ENCODE assay signal across 25 cellular contexts in the genomic region with DNA sequence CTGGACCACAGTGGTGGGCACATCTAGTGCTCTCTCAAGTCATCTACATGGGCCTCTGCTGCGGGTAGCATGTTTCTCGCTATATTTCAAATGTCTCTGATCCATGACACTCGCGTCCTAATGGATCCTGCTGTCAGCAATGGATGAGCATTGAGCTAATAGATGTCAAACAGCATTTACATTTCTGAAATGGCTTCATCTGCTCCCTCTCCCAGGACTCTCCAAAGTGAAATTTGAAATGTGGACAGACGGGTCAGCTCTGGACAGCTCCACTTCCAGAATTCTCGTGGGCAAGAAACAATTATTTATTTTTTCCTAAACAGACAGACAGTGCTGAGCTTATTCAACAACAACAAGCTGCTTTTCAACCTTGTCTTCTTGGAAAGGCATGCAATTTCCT. TPM values are rescaled to one million over a fixed set of nuclear protein-coding genes. Genes with fewer than 3 reads are reported as not detected.
DNase-seq lines count a peak whose midpoint lies in the region; TF ChIP-seq lines count a peak whose summit lies in the region.
"Had no signal": no experiment of that assay in that cellular context is flagged by ENCODE, and none has a peak within 500 bp of the region (broad histone marks: within the 10 kb centered on the region; RNA-seq: fewer than 3 reads in every experiment).

No MANE protein-coding gene starts in this region.

- H3K27me3 ChIP-seq in osteoblast (ENCODE audit: insufficient read depth, low read length) = no peaks in the 10 kb centered on the region
- H3K27me3 ChIP-seq: BE2C, BLaER1 had no signal

- no peak overlapping the region for H3K27ac ChIP-seq in osteoblast (ENCODE audit: low read depth, low read length)
- H3K27ac ChIP-seq: BLaER1 had no signal

- no peaks in the 10 kb centered on the region for H3K9me3 ChIP-seq in osteoblast (ENCODE audit: low read depth, low read length)
- H3K9me3 ChIP-seq: BE2C, BLaER1 had no signal

- no peak overlapping the region for H3K4me3 Mint-ChIP-seq in glutamatergic neuron (ENCODE audit: unreplicated experiment)
- H3K4me3 Mint-ChIP-seq: CD14-positive monocyte; CD4-positive, alpha-beta memory T cell; CD4-positive, CD25-positive, alpha-beta regulatory T cell; CD8-positive, alpha-beta memory T cell had no signal

- no peaks in the 10 kb centered on the region for H3K27me3 Mint-ChIP-seq in glutamatergic neuron (ENCODE audit: unreplicated experiment)

- no peaks in the 10 kb centered on the region for H3K79me2 ChIP-seq in osteoblast (ENCODE audit: insufficient read depth, low read length)

- H3K4me3 ChIP-seq in osteoblast (ENCODE audit: insufficient read depth, low read length) = no peak overlapping the region
- H3K4me3 ChIP-seq: BLaER1, GM12878 had no signal

- DNase-seq in glutamatergic neuron = no peak
- DNase-seq in osteoblast (ENCODE audit: insufficient read length, low spot score, missing footprints) = peak; percentile 30
- no peak for DNase-seq in activated CD4-positive, CD25-positive, alpha-beta regulatory T cell (lab: John Stamatoyannopoulos, UW)
- DNase-seq in activated T-cell treated with anti-CD3 and anti-CD28 coated beads, Interleukin-2, amount 50 U/mL, for 1 hour = no peak
- no peak for DNase-seq in HUDEP-2 (lab: John Stamatoyannopoulos, UW; ENCODE audit: unreplicated experiment in 76 of 76)
- DNase-seq: 8988T; ACHN; BE2C; C1 segment of cervical spinal cord; CD4-positive, alpha-beta memory T cell; CD4-positive, CD25-positive, alpha-beta regulatory T cell; CD8-positive, alpha-beta memory T cell; COR-L47; DMS 273 treated with DMSO at 0.1 percent for 48 hours; DMS153; DMS53; DMS79; DND-41; EL; GDM1 had no signal

- no peaks in the 10 kb centered on the region for H3K36me3 Mint-ChIP-seq in glutamatergic neuron (ENCODE audit: unreplicated experiment)
- H3K36me3 Mint-ChIP-seq: CD14-positive monocyte; CD4-positive, alpha-beta memory T cell; CD4-positive, CD25-positive, alpha-beta regulatory T cell; CD8-positive, alpha-beta memory T cell had no signal

- no peak overlapping the region for H2AFZ ChIP-seq in osteoblast (ENCODE audit: low read length)

- no peak for TF ChIP-seq RAD21 in Ishikawa (IDR thresholded peaks at IDR 0.05; ENCODE audit: low read depth)

- H3K4me1 ChIP-seq in osteoblast (ENCODE audit: insufficient read depth, low read length) = no peaks in the 10 kb centered on the region
- H3K4me1 ChIP-seq: BE2C, BLaER1 had no signal

- peaks cover 19% of the 10 kb centered on the region for H3K4me1 Mint-ChIP-seq in glutamatergic neuron (ENCODE audit: low read depth, unreplicated experiment)
- H3K4me1 Mint-ChIP-seq: CD14-positive monocyte; CD4-positive, alpha-beta memory T cell; CD4-positive, CD25-positive, alpha-beta regulatory T cell; CD8-positive, alpha-beta memory T cell had no signal

- no peak overlapping the region for H3K4me2 ChIP-seq in osteoblast (ENCODE audit: insufficient read depth, low read length)
- H3K4me2 ChIP-seq: BLaER1 had no signal

- no peak for TF ChIP-seq CTCF in glutamatergic neuron (IDR thresholded peaks at IDR 0.05; ENCODE audit: partially characterized antibody, unreplicated experiment)
- TF ChIP-seq CTCF in osteoblast (IDR thresholded peaks at IDR 0.05; ENCODE audit: extremely low read depth, low read depth, low read length) = no peak

- H3K27ac Mint-ChIP-seq in glutamatergic neuron (ENCODE audit: unreplicated experiment) = peak overlapping the region; percentile 26
- H3K27ac Mint-ChIP-seq: CD14-positive monocyte; CD4-positive, alpha-beta memory T cell; CD4-positive, CD25-positive, alpha-beta regulatory T cell; CD8-positive, alpha-beta memory T cell had no signal

- H3K9me3 Mint-ChIP-seq in glutamatergic neuron (ENCODE audit: unreplicated experiment) = no peaks in the 10 kb centered on the region
- H3K9me3 Mint-ChIP-seq: CD14-positive monocyte; CD4-positive, alpha-beta memory T cell; CD4-positive, CD25-positive, alpha-beta regulatory T cell; CD8-positive, alpha-beta memory T cell had no signal

- no peaks in the 10 kb centered on the region for H4K20me1 ChIP-seq in osteoblast (ENCODE audit: insufficient read depth, low read length)
- H4K20me1 ChIP-seq: BLaER1 had no signal

- no peak for TF ChIP-seq EP300 in Ishikawa (IDR thresholded peaks at IDR 0.05; ENCODE audit: borderline replicate concordance)

- H3K36me3 ChIP-seq in osteoblast (ENCODE audit: insufficient read depth, low read length) = no peaks in the 10 kb centered on the region
- H3K36me3 ChIP-seq: BE2C, BLaER1 had no signal

TF ChIP-seq in Ishikawa, 13 proteins besides CTCF, POLR2A, EP300 and RAD21:
- TF ChIP-seq ZBTB7A (IDR thresholded peaks at IDR 0.05; ENCODE audit: low read depth) (no peak), EGR1 (IDR thresholded peaks at IDR 0.05) (no peak)
- TF ChIP-seq, protein P1, sequence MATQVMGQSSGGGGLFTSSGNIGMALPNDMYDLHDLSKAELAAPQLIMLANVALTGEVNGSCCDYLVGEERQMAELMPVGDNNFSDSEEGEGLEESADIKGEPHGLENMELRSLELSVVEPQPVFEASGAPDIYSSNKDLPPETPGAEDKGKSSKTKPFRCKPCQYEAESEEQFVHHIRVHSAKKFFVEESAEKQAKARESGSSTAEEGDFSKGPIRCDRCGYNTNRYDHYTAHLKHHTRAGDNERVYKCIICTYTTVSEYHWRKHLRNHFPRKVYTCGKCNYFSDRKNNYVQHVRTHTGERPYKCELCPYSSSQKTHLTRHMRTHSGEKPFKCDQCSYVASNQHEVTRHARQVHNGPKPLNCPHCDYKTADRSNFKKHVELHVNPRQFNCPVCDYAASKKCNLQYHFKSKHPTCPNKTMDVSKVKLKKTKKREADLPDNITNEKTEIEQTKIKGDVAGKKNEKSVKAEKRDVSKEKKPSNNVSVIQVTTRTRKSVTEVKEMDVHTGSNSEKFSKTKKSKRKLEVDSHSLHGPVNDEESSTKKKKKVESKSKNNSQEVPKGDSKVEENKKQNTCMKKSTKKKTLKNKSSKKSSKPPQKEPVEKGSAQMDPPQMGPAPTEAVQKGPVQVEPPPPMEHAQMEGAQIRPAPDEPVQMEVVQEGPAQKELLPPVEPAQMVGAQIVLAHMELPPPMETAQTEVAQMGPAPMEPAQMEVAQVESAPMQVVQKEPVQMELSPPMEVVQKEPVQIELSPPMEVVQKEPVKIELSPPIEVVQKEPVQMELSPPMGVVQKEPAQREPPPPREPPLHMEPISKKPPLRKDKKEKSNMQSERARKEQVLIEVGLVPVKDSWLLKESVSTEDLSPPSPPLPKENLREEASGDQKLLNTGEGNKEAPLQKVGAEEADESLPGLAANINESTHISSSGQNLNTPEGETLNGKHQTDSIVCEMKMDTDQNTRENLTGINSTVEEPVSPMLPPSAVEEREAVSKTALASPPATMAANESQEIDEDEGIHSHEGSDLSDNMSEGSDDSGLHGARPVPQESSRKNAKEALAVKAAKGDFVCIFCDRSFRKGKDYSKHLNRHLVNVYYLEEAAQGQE (IDR thresholded peaks at IDR 0.05; ENCODE audit: low read depth) = peak; percentile 56; the same call in 1 of the 2 replicates

RNA-seq across cellular contexts. Expression of gene FSTL4, which starts 58.1 kb away (rescaled TPM):
- total RNA-seq in glutamatergic neuron (ENCODE audit: unreplicated experiment) (29.0 TPM), osteoblast (not detected in 2 replicates)
- total RNA-seq: CD4-positive, alpha-beta memory T cell; G401 had no signal

Comparison
In these comparisons a context has a peak if more than half of its experiments do, and no peak if none do; other contexts are left out.
1. RNA of gene FSTL4, which starts 58.1 kb away (total RNA-seq): 29.0 TPM in glutamatergic neuron (single experiment); not detected in osteoblast; every median in the first group is over 10 times any median in the second.